In genomic region chr20:33267691-33268090, GRCh38 we compare ENCODE assay signal across 19 cellular contexts. TPM values are rescaled to one million over a fixed set of nuclear protein-coding genes. Genes with fewer than 3 reads are reported as not detected.
"Had no signal": no experiment of that assay in that cellular context is flagged by ENCODE, and none has a peak within 500 bp of the region (broad histone marks: within the 10 kb centered on the region; RNA-seq: fewer than 3 reads in every experiment).

No MANE protein-coding gene starts in this region.

- H3K27ac Mint-ChIP-seq: activated naive CD8-positive, alpha-beta T cell treated with anti-CD3 and anti-CD28 coated beads, Interleukin-2, amount 10 ng/mL, durations not matched to agents 7 days and 5 days; nephron progenitor cell had no signal

- H3K4me3 ChIP-seq: esophagus muscularis mucosa, spleen had no signal

- DNase-seq: activated gamma-delta T cell treated with Interleukin-2 at 50 U/mL for 16 hours; activated naive CD8-positive, alpha-beta T cell treated with anti-CD3 and anti-CD28 coated beads, Interleukin-2, amount 10 ng/mL, durations not matched to agents 7 days and 5 days; activated T-cell treated with anti-CD3 and anti-CD28 coated beads, Interleukin-2, amount 50 U/mL, for 48 hours; anterior cingulate cortex; mammary epithelial cell; nephron progenitor cell; spleen; stimulated activated CD4-positive, alpha-beta T cell treated with anti-CD3 and anti-CD28 coated beads, Interleukin-1b, Interleukin-23, amount 100 ng/mL, for 48 hours; stimulated activated naive CD4-positive, alpha-beta T cell treated with Interleukin-2 at 50 U/mL for 16 hours; T-helper 2 cell; trophoblast cell had no signal

- H3K27ac ChIP-seq: esophagus muscularis mucosa had no signal

- H3K9me3 ChIP-seq: esophagus muscularis mucosa, spleen had no signal

- H3K36me3 ChIP-seq: esophagus muscularis mucosa, spleen had no signal

- H3K4me1 ChIP-seq: esophagus muscularis mucosa had no signal

- ATAC-seq: sciatic nerve had no signal

- H3K9me3 Mint-ChIP-seq: activated naive CD8-positive, alpha-beta T cell treated with anti-CD3 and anti-CD28 coated beads, Interleukin-2, amount 10 ng/mL, durations not matched to agents 7 days and 5 days; nephron progenitor cell had no signal

- H3K4me3 Mint-ChIP-seq: activated naive CD8-positive, alpha-beta T cell treated with anti-CD3 and anti-CD28 coated beads, Interleukin-2, amount 10 ng/mL, durations not matched to agents 7 days and 5 days; nephron progenitor cell had no signal

- H3K36me3 Mint-ChIP-seq: activated naive CD8-positive, alpha-beta T cell treated with anti-CD3 and anti-CD28 coated beads, Interleukin-2, amount 10 ng/mL, durations not matched to agents 7 days and 5 days had no signal

RNA-seq across cellular contexts. Expression of gene BPIFB1, which starts 15.3 kb away (rescaled TPM):
- total RNA-seq: activated naive CD8-positive, alpha-beta T cell treated with anti-CD3 and anti-CD28 coated beads, Interleukin-2, amount 10 ng/mL, durations not matched to agents 7 days and 5 days; dermis microvascular lymphatic vessel endothelial cell; esophagus muscularis mucosa; fibroblast of villous mesenchyme; mammary epithelial cell; osteocyte; pulmonary artery endothelial cell; spleen had no signal

RNA-seq across cellular contexts. Expression of gene BPIFA1, which starts 31.9 kb away (rescaled TPM):
- total RNA-seq: activated naive CD8-positive, alpha-beta T cell treated with anti-CD3 and anti-CD28 coated beads, Interleukin-2, amount 10 ng/mL, durations not matched to agents 7 days and 5 days; cerebellum; dermis microvascular lymphatic vessel endothelial cell; esophagus muscularis mucosa; fibroblast of villous mesenchyme; mammary epithelial cell; mucosa of gallbladder; osteocyte; pulmonary artery endothelial cell; sciatic nerve; spleen had no signal

RNA-seq across cellular contexts. Expression of gene BPIFA3, which starts 50.5 kb away (rescaled TPM):
- total RNA-seq: activated naive CD8-positive, alpha-beta T cell treated with anti-CD3 and anti-CD28 coated beads, Interleukin-2, amount 10 ng/mL, durations not matched to agents 7 days and 5 days; cerebellum; dermis microvascular lymphatic vessel endothelial cell; esophagus muscularis mucosa; fibroblast of villous mesenchyme; mammary epithelial cell; mucosa of gallbladder; osteocyte; pulmonary artery endothelial cell; sciatic nerve; spleen had no signal
